Comparison of ENCODE assay signal across 12 cellular contexts in genomic region chr3:15974647-15975046, GRCh38.
DNase-seq lines count a peak whose midpoint lies in the region; ATAC-seq and TF ChIP-seq lines count a peak whose summit lies in the region.
"Had no signal": no experiment of that assay in that cellular context is flagged by ENCODE, and none has a peak within 500 bp of the region (broad histone marks: within the 10 kb centered on the region; RNA-seq: fewer than 3 reads in every experiment).

No MANE protein-coding gene starts in this region.

- no peaks in the 10 kb centered on the region for H3K9me2 ChIP-seq in PC-9 (ENCODE audit: insufficient read depth)

- no peak overlapping the region for H4K12ac ChIP-seq in trophoblast cell (ENCODE audit: low read depth, low read length)

- H3K27ac Mint-ChIP-seq in CD14-positive monocyte (no peak overlapping the region), H9 (no peak overlapping the region)
- H3K27ac Mint-ChIP-seq: activated T-cell treated with anti-CD3 and anti-CD28 coated beads, Interleukin-2, amount 50 U/mL, for 24 hours had no signal

- H3K4me2 ChIP-seq in H9 (ENCODE audit: insufficient read depth, insufficient read length, low read length) = no peak overlapping the region
- no peak overlapping the region for H3K4me2 ChIP-seq in PC-9
- H3K4me2 ChIP-seq in trophoblast cell (ENCODE audit: low read length) = no peak overlapping the region

- H2AFZ ChIP-seq in H9 (ENCODE audit: low read length) (peak overlapping the region; percentile 76), PC-9 (no peak overlapping the region), trophoblast cell (ENCODE audit: insufficient read depth, low read length, poor library complexity) (no peak overlapping the region)

- H3F3A ChIP-seq in PC-9 (ENCODE audit: insufficient read depth, low read depth) = no peaks in the 10 kb centered on the region

- H4K91ac ChIP-seq in H9 (ENCODE audit: insufficient read length, low read depth, low read length) (no peak overlapping the region), trophoblast cell (ENCODE audit: low read depth, low read length) (no peak overlapping the region)

- no peak overlapping the region for H4K5ac ChIP-seq in H9 (ENCODE audit: insufficient read length, low read depth, low read length)

- no peaks in the 10 kb centered on the region for H3K9me3 ChIP-seq in H9 (ENCODE audit: control insufficient read depth, low read depth, low read length)
- H3K9me3 ChIP-seq in PC-9 (ENCODE audit: insufficient read depth, low read depth) = peaks cover 4% of the 10 kb centered on the region; the same call in 1 of the 2 replicates
- H3K9me3 ChIP-seq in trophoblast cell (ENCODE audit: insufficient read depth, low read depth, low read length) = no peaks in the 10 kb centered on the region
- H3K9me3 ChIP-seq in stomach = peaks cover 0 to 5% (median 0%) of the 10 kb centered on the region in 4 donors

- POLR2A ChIA-PET in PC-9 (lab: Charles Lee; ENCODE audit: unreplicated experiment) = interaction anchor here (0.6 kb wide), 1 partner anchor 866 kb away, joined by 3 read pairs; no protein-coding TSS in a partner anchor

- ATAC-seq in HG02973 (IDR thresholded peaks at IDR 0.05; ENCODE audit: unreplicated experiment) = no peak
- no peak for ATAC-seq in GM21786 (IDR thresholded peaks at IDR 0.05; ENCODE audit: unreplicated experiment)

- no peak for DNase-seq in CD14-positive monocyte (ENCODE audit: low spot score)
- peak; percentile 80 for DNase-seq in H9
- DNase-seq in PC-9 = no peak
- peak; percentile 7 for DNase-seq in germinal center (ENCODE audit: low spot score)
- no peak for DNase-seq in trophoblast cell
- no peak for DNase-seq in stomach
- DNase-seq: activated T-cell treated with anti-CD3 and anti-CD28 coated beads, Interleukin-2, amount 50 U/mL, for 24 hours; DMS79; stimulated activated naive CD4-positive, alpha-beta T cell had no signal

- TF ChIP-seq CTCF in CD14-positive monocyte (IDR thresholded peaks at IDR 0.05) (peak; percentile 30), H9 (conservative IDR thresholded peaks at IDR 0.05) (peak; percentile 78), PC-9 (conservative IDR thresholded peaks at IDR 0.05) (0 out of 2 replicates have a peak, but pooled peaks have one; percentile 26), stomach (IDR thresholded peaks at IDR 0.05) (no peak)

- TF ChIP-seq EP300 in stomach (IDR thresholded peaks at IDR 0.05) = no peak

- H3K4me1 Mint-ChIP-seq in CD14-positive monocyte (peaks cover 15% of the 10 kb centered on the region), H9 (peaks cover 3% of the 10 kb centered on the region in 2 experiments; a peak in 2 of 4 replicates)
- H3K4me1 Mint-ChIP-seq: central memory CD8-positive, alpha-beta T cell had no signal

- H3T11ph ChIP-seq in H9 (ENCODE audit: low read length) = no peak overlapping the region

- no peaks in the 10 kb centered on the region for H3K36me3 ChIP-seq in PC-9 (ENCODE audit: low read depth)
- no peaks in the 10 kb centered on the region for H3K36me3 ChIP-seq in trophoblast cell (ENCODE audit: control insufficient read depth in 1 of 2, insufficient read depth in 2 of 2, low read length in 2 of 2)
- no peaks in the 10 kb centered on the region for H3K36me3 ChIP-seq in stomach

- H3K14ac ChIP-seq in H9 (ENCODE audit: insufficient read depth, low read length) (no peak overlapping the region), trophoblast cell (ENCODE audit: low read length) (no peak overlapping the region)

- H4K8ac ChIP-seq in H9 (replicated peaks; ENCODE audit: insufficient read length, low read depth, low read length) (no peak overlapping the region), trophoblast cell (ENCODE audit: low read depth, low read length) (no peak overlapping the region)

- H3K36me3 Mint-ChIP-seq in CD14-positive monocyte = no peaks in the 10 kb centered on the region
- H3K36me3 Mint-ChIP-seq in H9 (ENCODE audit: insufficient read depth in 1 of 3, low read depth in 3 of 3) = no peaks in the 10 kb centered on the region

- H2AK5ac ChIP-seq in H9 (ENCODE audit: insufficient read length, low read length) (no peak overlapping the region), trophoblast cell (ENCODE audit: low read length) (no peak overlapping the region)

- H3K9me3 Mint-ChIP-seq in CD14-positive monocyte (peaks cover 0 to 9% (median 5%) of the 10 kb centered on the region in 7 donors), H9 (peaks cover 0 to 2% of the 10 kb centered on the region in 2 experiments; a peak in 3 of 5 replicates)
- H3K9me3 Mint-ChIP-seq: activated T-cell treated with anti-CD3 and anti-CD28 coated beads, Interleukin-2, amount 50 U/mL, for 24 hours; central memory CD8-positive, alpha-beta T cell had no signal

- H2BK120ac ChIP-seq in H9 (ENCODE audit: low read depth, low read length, poor library complexity, severe bottlenecking) (no peak overlapping the region), trophoblast cell (ENCODE audit: insufficient read depth, low read length, poor library complexity) (no peak overlapping the region)

- no peak overlapping the region for H3K18ac ChIP-seq in H9 (ENCODE audit: insufficient read length, low read depth, low read length)
- H3K18ac ChIP-seq in trophoblast cell (ENCODE audit: low read length) = no peak overlapping the region

- H3K79me1 ChIP-seq in H9 (ENCODE audit: insufficient read depth, low read depth, low read length, poor library complexity, severe bottlenecking) = no peaks in the 10 kb centered on the region
- H3K79me1 ChIP-seq in trophoblast cell (ENCODE audit: low read length) = no peaks in the 10 kb centered on the region

- WGBS in H9 (ENCODE audit: extremely low coverage, insufficient read length, low lambda C conversion rate) = no CpG with 5 or more reads among the region's 6 CpGs
- no CpG with 5 or more reads among the region's 6 CpGs for WGBS in trophoblast cell (ENCODE audit: extremely low coverage, insufficient coverage, insufficient read length)
- WGBS in stomach, 5 donors = 21 to 36% (median 24%) methylated on average over 6 of the region's 6 CpGs

- no peak overlapping the region for H3K4me3 Mint-ChIP-seq in CD14-positive monocyte
- H3K4me3 Mint-ChIP-seq in H9 = no peak overlapping the region
- H3K4me3 Mint-ChIP-seq: activated T-cell treated with anti-CD3 and anti-CD28 coated beads, Interleukin-2, amount 50 U/mL, for 24 hours; central memory CD8-positive, alpha-beta T cell had no signal

- H2BK20ac ChIP-seq in H9 (ENCODE audit: low read depth, low read length, poor library complexity, severe bottlenecking) = no peak overlapping the region

- no peaks in the 10 kb centered on the region for H3K23me2 ChIP-seq in H9 (ENCODE audit: insufficient read length, low read depth, low read length, poor library complexity, severe bottlenecking)

- H3K4me1 ChIP-seq in H9 (ENCODE audit: insufficient read depth, low read length) (no peaks in the 10 kb centered on the region), PC-9 (replicated peaks; ENCODE audit: insufficient read depth) (no peaks in the 10 kb centered on the region), trophoblast cell (ENCODE audit: control insufficient read depth in 1 of 2, insufficient read depth in 2 of 2, low read length in 2 of 2) (no peaks in the 10 kb centered on the region), stomach (no peaks in the 10 kb centered on the region)

- no peak overlapping the region for H2BK12ac ChIP-seq in H9 (ENCODE audit: insufficient read length, low read depth, low read length)
- no peak overlapping the region for H2BK12ac ChIP-seq in trophoblast cell (ENCODE audit: low read length)

- H4K20me1 ChIP-seq in H9 (ENCODE audit: control insufficient read depth, insufficient read depth, insufficient read length) (no peaks in the 10 kb centered on the region), PC-9 (ENCODE audit: insufficient read depth) (no peaks in the 10 kb centered on the region)

- peaks cover 0 to 6% (median 1%) of the 10 kb centered on the region in 3 donors for H3K27me3 Mint-ChIP-seq in CD14-positive monocyte (ENCODE audit: low read depth in 3 of 3)
- H3K27me3 Mint-ChIP-seq in H9 (ENCODE audit: low read depth) = peaks cover 2% of the 10 kb centered on the region; the same call in 1 of the 2 replicates

- no peak overlapping the region for H3K56ac ChIP-seq in H9 (ENCODE audit: insufficient read length, low read depth, low read length)

- intact Hi-C loops in CD14-positive monocyte (cut with micrococcal nuclease) = no loop called here
- intact Hi-C loops in PC-9 (cut with micrococcal nuclease; ENCODE audit: unreplicated experiment) = no loop called here
- intact Hi-C loops in stomach (cut with DNase I; ENCODE audit: low total_unique reads) = no loop called here

- no peak overlapping the region for H2BK5ac ChIP-seq in H9 (ENCODE audit: insufficient read length, low read length)
- no peak overlapping the region for H2BK5ac ChIP-seq in trophoblast cell (ENCODE audit: low read depth, low read length, poor library complexity)

- no peak overlapping the region for H3K4me3 ChIP-seq in PC-9
- H3K4me3 ChIP-seq in trophoblast cell (ENCODE audit: low read depth, low read length) = no peak overlapping the region
- H3K4me3 ChIP-seq in stomach = no peak overlapping the region

- CTCF ChIA-PET in PC-9 (lab: Charles Lee) = no interaction called here

- no peak overlapping the region for H3K27ac ChIP-seq in H9 (ENCODE audit: insufficient read length, low read depth, low read length)
- no peak overlapping the region for H3K27ac ChIP-seq in PC-9
- no peak overlapping the region for H3K27ac ChIP-seq in trophoblast cell (ENCODE audit: low read depth, low read length)
- H3K27ac ChIP-seq in stomach = no peak overlapping the region

- H3K79me2 ChIP-seq in H9 (ENCODE audit: insufficient read depth, low read length) (no peaks in the 10 kb centered on the region), PC-9 (ENCODE audit: low read depth) (no peaks in the 10 kb centered on the region), trophoblast cell (ENCODE audit: control insufficient read depth, insufficient read depth, low read length, poor library complexity) (no peaks in the 10 kb centered on the region)

- no peak overlapping the region for H2BK15ac ChIP-seq in H9 (ENCODE audit: low read depth, low read length)

- no peak for TF ChIP-seq POLR2A in stomach (IDR thresholded peaks at IDR 0.05)

- H3K4ac ChIP-seq in H9 (ENCODE audit: low read depth, low read length) = no peak overlapping the region
- H3K4ac ChIP-seq in trophoblast cell (ENCODE audit: low read depth, low read length) = no peak overlapping the region

- H3K23ac ChIP-seq in H9 (ENCODE audit: insufficient read length, low read depth, low read length) (no peak overlapping the region), trophoblast cell (ENCODE audit: low read length) (no peak overlapping the region)

- H3K27me3 ChIP-seq in H9 (ENCODE audit: insufficient read depth, low read length) (no peaks in the 10 kb centered on the region), PC-9 (ENCODE audit: insufficient read depth, low read depth) (no peaks in the 10 kb centered on the region), trophoblast cell (ENCODE audit: insufficient read depth, low read length) (no peaks in the 10 kb centered on the region), stomach (no peaks in the 10 kb centered on the region)

- BruUV-seq in PC-9 (replicated peaks; lab: Mats Ljungman, UMichigan) = no TSS peak

- H3K9ac ChIP-seq in H9 (ENCODE audit: extremely low read depth, insufficient read length, low read length) = no peak overlapping the region
- no peak overlapping the region for H3K9ac ChIP-seq in trophoblast cell (ENCODE audit: low read length)

Comparison
In these comparisons a context has a peak if more than half of its experiments do, and no peak if none do; other contexts are left out.
1. DNase-seq: peak in H9 (single experiment) and germinal center (single experiment); none in CD14-positive monocyte (single experiment), PC-9 (0 of 2), trophoblast cell (0 of 2) and stomach (single experiment).
2. CTCF ChIP-seq: peak in CD14-positive monocyte (single experiment), H9 (single experiment) and PC-9 (single experiment); none in stomach (0 of 7).